In the genomic region with DNA sequence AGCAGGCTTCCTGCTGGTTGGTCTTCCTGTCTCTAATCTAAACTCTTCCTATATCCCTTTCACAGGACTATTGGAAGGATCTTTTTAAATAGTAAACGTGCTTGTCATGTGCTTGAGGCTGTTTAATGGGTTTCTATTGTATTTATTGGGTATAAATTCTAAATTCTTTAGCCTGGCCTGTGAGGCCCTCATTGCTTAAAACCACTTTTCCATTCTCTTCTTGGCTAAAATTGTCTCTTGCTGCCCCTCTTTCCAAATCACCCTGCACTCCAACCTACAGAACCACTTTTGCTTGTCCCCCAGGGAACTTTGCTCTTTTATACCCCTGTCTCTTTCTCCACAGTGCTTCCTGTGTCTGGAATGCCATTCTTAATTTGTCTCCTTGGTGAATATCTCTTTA, we compare ENCODE assay signal across 30 cellular contexts. TPM values are rescaled to one million over a fixed set of nuclear protein-coding genes. Genes with fewer than 3 reads are reported as not detected.
"Had no signal": no experiment of that assay in that cellular context is flagged by ENCODE, and none has a peak within 500 bp of the region (broad histone marks: within the 10 kb centered on the region; RNA-seq: fewer than 3 reads in every experiment).

No MANE protein-coding gene starts in this region.

- ATAC-seq: activated CD8-positive, alpha-beta memory T cell treated with anti-CD3 and anti-CD28 coated beads, Interleukin-2, amount 10 ng/mL, durations not matched to agents 7 days and 5 days; activated CD8-positive, alpha-beta T cell treated with anti-CD3 and anti-CD28 coated beads for 36 hours; activated naive CD8-positive, alpha-beta T cell treated with anti-CD3 and anti-CD28 coated beads, Interleukin-2, amount 50 U/mL, for 24 hours; esophagus mucosa; left ventricle myocardium superior; mucosa of descending colon; stimulated activated naive B cell treated with anti-CD40 and anti-IgM and Interleukin-4, amounts not matched to agents 10 μg/mL and 1 μg/mL and 100 μg/mL, for 72 hours had no signal

- H3K36me3 ChIP-seq: sigmoid colon, transverse colon had no signal

- H3K4me3 Mint-ChIP-seq: activated CD4-positive, alpha-beta T cell treated with anti-CD3 and anti-CD28 coated beads, Interleukin-2, amount 10 ng/mL, durations not matched to agents 7 days and 5 days; activated CD8-positive, alpha-beta memory T cell treated with anti-CD3 and anti-CD28 coated beads, Interleukin-2, amount 10 ng/mL, durations not matched to agents 7 days and 5 days; activated CD8-positive, alpha-beta T cell treated with anti-CD3 and anti-CD28 coated beads for 36 hours; activated naive CD8-positive, alpha-beta T cell treated with anti-CD3 and anti-CD28 coated beads, Interleukin-2, amount 50 U/mL, for 24 hours; activated T-helper 1 cell treated with anti-CD3 and anti-CD28 coated beads, Interleukin-12 subunit alpha, Interleukin-12 subunit beta, Interleukin-2, Interleukin-4 antibody, amounts not matched to agents 30 ng/mL and 10 ng/mL and 1 ng/mL, durations not matched to agents 14 hours and 24 hours and 36 hours; dendritic cell treated with granulocyte-macrophage colony-stimulating factor and Interleukin-4, amounts not matched to agents 40 ng/mL and 50 ng/mL, for 4 days; stimulated activated naive B cell treated with anti-CD40 and anti-IgM and Interleukin-4, amounts not matched to agents 10 μg/mL and 1 μg/mL and 100 μg/mL, for 72 hours had no signal

- H3K4me3 ChIP-seq: mucosa of descending colon, sigmoid colon, smooth muscle cell, transverse colon had no signal

- H3K27me3 Mint-ChIP-seq: activated CD4-positive, alpha-beta T cell treated with anti-CD3 and anti-CD28 coated beads, Interleukin-2, amount 10 ng/mL, durations not matched to agents 7 days and 5 days; activated CD8-positive, alpha-beta memory T cell treated with anti-CD3 and anti-CD28 coated beads, Interleukin-2, amount 10 ng/mL, durations not matched to agents 7 days and 5 days; activated CD8-positive, alpha-beta T cell treated with anti-CD3 and anti-CD28 coated beads for 36 hours; activated naive CD8-positive, alpha-beta T cell treated with anti-CD3 and anti-CD28 coated beads, Interleukin-2, amount 50 U/mL, for 24 hours; dendritic cell treated with granulocyte-macrophage colony-stimulating factor and Interleukin-4, amounts not matched to agents 40 ng/mL and 50 ng/mL, for 4 days; progenitor cell of endocrine pancreas; stimulated activated naive B cell treated with anti-CD40 and anti-IgM and Interleukin-4, amounts not matched to agents 10 μg/mL and 1 μg/mL and 100 μg/mL, for 72 hours had no signal

- DNase-seq: activated CD4-positive, alpha-beta T cell treated with anti-CD3 and anti-CD28 coated beads, Interleukin-2, amount 10 ng/mL, durations not matched to agents 7 days and 5 days; activated CD4-positive, CD25-positive, alpha-beta regulatory T cell treated with anti-CD3 and anti-CD28 coated beads, Interleukin-2, amount 50 U/mL, for 72 hours; activated CD8-positive, alpha-beta memory T cell treated with anti-CD3 and anti-CD28 coated beads, Interleukin-2, amount 10 ng/mL, durations not matched to agents 7 days and 5 days; activated CD8-positive, alpha-beta T cell treated with anti-CD3 and anti-CD28 coated beads for 36 hours; activated gamma-delta T cell; activated naive CD4-positive, alpha-beta T cell treated with anti-CD3 and anti-CD28 coated beads, Interleukin-2, amount 50 U/mL, for 16 hours; activated naive CD8-positive, alpha-beta T cell treated with anti-CD3 and anti-CD28 coated beads, Interleukin-2, amount 50 U/mL, for 24 hours; activated T-cell treated with anti-CD3 and anti-CD28 coated beads for 4 hours; effector CD4-positive, alpha-beta T cell; glutamatergic neuron; hippocampal formation; left ventricle myocardium superior; mucosa of descending colon; retina; sigmoid colon; stimulated activated CD4-positive, alpha-beta T cell treated with anti-CD3 and anti-CD28 coated beads, Interleukin-15, amount 100 ng/mL, for 24 hours; stimulated activated naive B cell treated with anti-CD40 and anti-IgM and Interleukin-4, amounts not matched to agents 10 μg/mL and 1 μg/mL and 100 μg/mL, for 72 hours; transverse colon had no signal

- H3K4me1 Mint-ChIP-seq: activated CD4-positive, alpha-beta T cell treated with anti-CD3 and anti-CD28 coated beads, Interleukin-2, amount 10 ng/mL, durations not matched to agents 7 days and 5 days; activated CD8-positive, alpha-beta memory T cell treated with anti-CD3 and anti-CD28 coated beads, Interleukin-2, amount 10 ng/mL, durations not matched to agents 7 days and 5 days; activated naive CD8-positive, alpha-beta T cell treated with anti-CD3 and anti-CD28 coated beads, Interleukin-2, amount 50 U/mL, for 24 hours; stimulated activated naive B cell treated with anti-CD40 and anti-IgM and Interleukin-4, amounts not matched to agents 10 μg/mL and 1 μg/mL and 100 μg/mL, for 72 hours had no signal

- H3K27ac Mint-ChIP-seq: activated CD4-positive, alpha-beta T cell treated with anti-CD3 and anti-CD28 coated beads, Interleukin-2, amount 10 ng/mL, durations not matched to agents 7 days and 5 days; activated CD8-positive, alpha-beta memory T cell treated with anti-CD3 and anti-CD28 coated beads, Interleukin-2, amount 10 ng/mL, durations not matched to agents 7 days and 5 days; activated CD8-positive, alpha-beta T cell treated with anti-CD3 and anti-CD28 coated beads for 36 hours; activated naive CD8-positive, alpha-beta T cell treated with anti-CD3 and anti-CD28 coated beads, Interleukin-2, amount 50 U/mL, for 24 hours; activated T-helper 1 cell treated with anti-CD3 and anti-CD28 coated beads, Interleukin-12 subunit alpha, Interleukin-12 subunit beta, Interleukin-2, Interleukin-4 antibody, amounts not matched to agents 30 ng/mL and 10 ng/mL and 1 ng/mL, durations not matched to agents 14 hours and 24 hours and 36 hours; dendritic cell treated with granulocyte-macrophage colony-stimulating factor and Interleukin-4, amounts not matched to agents 40 ng/mL and 50 ng/mL, for 4 days; progenitor cell of endocrine pancreas; stimulated activated naive B cell treated with anti-CD40 and anti-IgM and Interleukin-4, amounts not matched to agents 10 μg/mL and 1 μg/mL and 100 μg/mL, for 72 hours had no signal

- H3K9me3 Mint-ChIP-seq: activated CD4-positive, alpha-beta T cell treated with anti-CD3 and anti-CD28 coated beads, Interleukin-2, amount 10 ng/mL, durations not matched to agents 7 days and 5 days; activated T-helper 1 cell treated with anti-CD3 and anti-CD28 coated beads, Interleukin-12 subunit alpha, Interleukin-12 subunit beta, Interleukin-2, Interleukin-4 antibody, amounts not matched to agents 30 ng/mL and 10 ng/mL and 1 ng/mL, durations not matched to agents 14 hours and 24 hours and 36 hours had no signal

- H3K4me1 ChIP-seq: transverse colon had no signal

- H3K27me3 ChIP-seq: sigmoid colon, transverse colon had no signal

- H3K36me3 Mint-ChIP-seq: activated CD8-positive, alpha-beta memory T cell treated with anti-CD3 and anti-CD28 coated beads, Interleukin-2, amount 10 ng/mL, durations not matched to agents 7 days and 5 days; stimulated activated naive B cell treated with anti-CD40 and anti-IgM and Interleukin-4, amounts not matched to agents 10 μg/mL and 1 μg/mL and 100 μg/mL, for 72 hours had no signal

- H3K9me3 ChIP-seq: mucosa of descending colon, transverse colon had no signal

RNA-seq across cellular contexts. Expression of a gene that starts 46.4 kb away (rescaled TPM):
- total RNA-seq: activated CD4-positive, alpha-beta T cell treated with anti-CD3 and anti-CD28 coated beads, Interleukin-2, amount 10 ng/mL, durations not matched to agents 7 days and 5 days; activated CD8-positive, alpha-beta memory T cell treated with anti-CD3 and anti-CD28 coated beads, Interleukin-2, amount 10 ng/mL, durations not matched to agents 7 days and 5 days; activated CD8-positive, alpha-beta T cell treated with anti-CD3 and anti-CD28 coated beads for 36 hours; activated T-helper 1 cell treated with anti-CD3 and anti-CD28 coated beads, Interleukin-12 subunit alpha, Interleukin-12 subunit beta, Interleukin-2, Interleukin-4 antibody, amounts not matched to agents 30 ng/mL and 10 ng/mL and 1 ng/mL, durations not matched to agents 14 hours and 24 hours and 36 hours; cerebellum; endothelial cell of umbilical vein; frontal cortex; left ventricle myocardium superior; mucosa of descending colon; osteoblast; sigmoid colon; T-helper 2 cell treated with Interferon-gamma antibody and Interleukin-4, amounts not matched to agents 100 ng/mL and 5 ng/mL, for 36 hours; temporal lobe; transverse colon had no signal
- polyA plus RNA-seq: endothelial cell of umbilical vein, neural cell, sigmoid colon had no signal
